1 cellular context compared by ENCODE assay signal in genomic region chr19:39177736-39178135, GRCh38.
TF ChIP-seq lines count a peak whose summit lies in the region.

No MANE protein-coding gene starts in this region.

TF ChIP-seq in HepG2, 621 proteins besides CTCF, POLR2A, EP300 and RAD21:
- peak; percentile 6 for TF ChIP-seq AGO2 (optimal IDR thresholded peaks at IDR 0.05; ENCODE audit: low read depth, low read length)
- no peak for TF ChIP-seq TEAD3 (CRISPR knock-in tag; optimal IDR thresholded peaks at IDR 0.05; ENCODE audit: borderline replicate concordance)
